In genomic region chr13:112894673-112895481, GRCh38 we compare ENCODE assay signal across 9 cellular contexts.
DNase-seq lines count a peak whose midpoint lies in the region; ATAC-seq and TF ChIP-seq lines count a peak whose summit lies in the region.
"Had no signal": no experiment of that assay in that cellular context is flagged by ENCODE, and none has a peak within 500 bp of the region (broad histone marks: within the 10 kb centered on the region; RNA-seq: fewer than 3 reads in every experiment).

No MANE protein-coding gene starts in this region.

- H3F3A ChIP-seq in GM23248 (ENCODE audit: insufficient read depth), result no peaks in the 10 kb centered on the region

- CTCF ChIA-PET in mammary epithelial cell (lab: Charles Lee; ENCODE audit: low non-redundant PET), result no interaction called here

- in situ Hi-C loops in mammary epithelial cell (cut with MboI; ENCODE audit: low sequenced_read_pairs in 2 of 2), result no loop called here
- in situ Hi-C loops in GM23248 (cut with MboI), result no loop called here

- H3K79me2 ChIP-seq in mammary epithelial cell (ENCODE audit: insufficient read depth, low read length) (no peaks in the 10 kb centered on the region), GM23248 (ENCODE audit: insufficient read depth) (no peaks in the 10 kb centered on the region)

- H3K4me3 Mint-ChIP-seq in activated naive CD8-positive, alpha-beta T cell, result peak overlapping the region; percentile 20
- no peak overlapping the region for H3K4me3 Mint-ChIP-seq in activated naive CD8-positive, alpha-beta T cell treated with anti-CD3 and anti-CD28 coated beads for 36 hours
- peak overlapping the region; percentile 66 for H3K4me3 Mint-ChIP-seq in memory B cell

- no peaks in the 10 kb centered on the region for H3K9me3 Mint-ChIP-seq in activated naive CD8-positive, alpha-beta T cell (ENCODE audit: low read depth)
- H3K9me3 Mint-ChIP-seq in activated naive CD8-positive, alpha-beta T cell treated with anti-CD3 and anti-CD28 coated beads for 36 hours, result no peaks in the 10 kb centered on the region
- H3K9me3 Mint-ChIP-seq in memory B cell, result no peaks in the 10 kb centered on the region

- H3K27ac Mint-ChIP-seq in activated naive CD8-positive, alpha-beta T cell, result no peak overlapping the region
- no peak overlapping the region for H3K27ac Mint-ChIP-seq in activated naive CD8-positive, alpha-beta T cell treated with anti-CD3 and anti-CD28 coated beads for 36 hours
- no peak overlapping the region for H3K27ac Mint-ChIP-seq in memory B cell

- TF ChIP-seq CTCF in mammary epithelial cell (conservative IDR thresholded peaks at IDR 0.05 in 1 of 2, IDR thresholded peaks at IDR 0.05 in 1 of 2; ENCODE audit: extremely low read depth in 1 of 2, insufficient read depth in 1 of 2, low read depth in 1 of 2, low read length in 2 of 2), result no peak
- TF ChIP-seq CTCF in upper lobe of right lung (IDR thresholded peaks at IDR 0.05), result no peak
- TF ChIP-seq CTCF in foreskin fibroblast (IDR thresholded peaks at IDR 0.05; ENCODE audit: low read depth, low read length), result no peak

- H3K27me3 ChIP-seq in mammary epithelial cell (ENCODE audit: insufficient read depth, low read length) (peaks cover 16% of the 10 kb centered on the region), upper lobe of right lung (peaks cover 15% of the 10 kb centered on the region), GM23248 (replicated peaks; ENCODE audit: insufficient read depth) (peaks cover 52% of the 10 kb centered on the region)

- peak; percentile 4 for ATAC-seq in memory B cell (ENCODE audit: low read depth)
- no peak for ATAC-seq in upper lobe of right lung

- H3K4me2 ChIP-seq in mammary epithelial cell (ENCODE audit: insufficient read depth, low read depth, low read length) (peak overlapping the region; percentile 57), GM23248 (ENCODE audit: unreplicated experiment) (no peak overlapping the region)

- intact Hi-C loops in mammary epithelial cell (cut with micrococcal nuclease), result no loop called here
- intact Hi-C loops in upper lobe of right lung (cut with DNase I), result no loop called here

- H3K27me3 Mint-ChIP-seq in activated naive CD8-positive, alpha-beta T cell, result peaks cover 1% of the 10 kb centered on the region
- H3K27me3 Mint-ChIP-seq in activated naive CD8-positive, alpha-beta T cell treated with anti-CD3 and anti-CD28 coated beads for 36 hours, result peaks cover 7% of the 10 kb centered on the region
- peaks cover 1% of the 10 kb centered on the region for H3K27me3 Mint-ChIP-seq in memory B cell

- H3K27ac ChIP-seq in mammary epithelial cell (ENCODE audit: insufficient read depth, low read depth, low read length) (no peak overlapping the region), upper lobe of right lung (no peak overlapping the region), GM23248 (no peak overlapping the region)
- H3K27ac ChIP-seq: epithelial cell of prostate had no signal

- H3K36me3 Mint-ChIP-seq in activated naive CD8-positive, alpha-beta T cell, result no peaks in the 10 kb centered on the region
- H3K36me3 Mint-ChIP-seq in activated naive CD8-positive, alpha-beta T cell treated with anti-CD3 and anti-CD28 coated beads for 36 hours, result no peaks in the 10 kb centered on the region
- no peaks in the 10 kb centered on the region for H3K36me3 Mint-ChIP-seq in memory B cell

- peaks cover 6% of the 10 kb centered on the region for H3K4me1 Mint-ChIP-seq in activated naive CD8-positive, alpha-beta T cell (ENCODE audit: low read depth)
- H3K4me1 Mint-ChIP-seq in activated naive CD8-positive, alpha-beta T cell treated with anti-CD3 and anti-CD28 coated beads for 36 hours, result peaks cover 4% of the 10 kb centered on the region
- H3K4me1 Mint-ChIP-seq in memory B cell, result peaks cover 11% of the 10 kb centered on the region

- dilution Hi-C loops in mammary epithelial cell (cut with HindIII; ENCODE audit: low sequenced_read_pairs), result no loop called here

- H2AFZ ChIP-seq in mammary epithelial cell (ENCODE audit: low read depth, low read length) (no peak overlapping the region), GM23248 (no peak overlapping the region)

- 10% methylated on average over 14 of the region's 36 CpGs for WGBS in mammary epithelial cell (ENCODE audit: low coverage, missing lambda C conversion rate)
- 17 to 18% methylated on average over 19 to 30 of the region's 36 CpGs for WGBS in GM23248 (ENCODE audit: low coverage in 1 of 2, low lambda C conversion rate in 2 of 2, missing lambda C conversion rate in 2 of 2), 2 experiments

- H3K9me2 ChIP-seq in GM23248 (ENCODE audit: insufficient read depth), result no peaks in the 10 kb centered on the region

- DNase-seq in activated naive CD8-positive, alpha-beta T cell treated with anti-CD3 and anti-CD28 coated beads for 36 hours, result no peak
- no peak for DNase-seq in mammary epithelial cell
- DNase-seq in memory B cell (ENCODE audit: low spot score in 2 of 2), result no peak
- no peak for DNase-seq in upper lobe of right lung
- DNase-seq in GM23248, result no peak
- no peak for DNase-seq in epidermal melanocyte (ENCODE audit: insufficient read length, low spot score)
- no peak for DNase-seq in foreskin fibroblast

- H3K4me1 ChIP-seq in mammary epithelial cell (ENCODE audit: insufficient read depth, low read length) (peaks cover 3% of the 10 kb centered on the region), upper lobe of right lung (peaks cover 24% of the 10 kb centered on the region), GM23248 (ENCODE audit: insufficient read depth) (no peaks in the 10 kb centered on the region)

- H3K36me3 ChIP-seq in mammary epithelial cell (ENCODE audit: insufficient read depth, low read length), result no peaks in the 10 kb centered on the region
- no peaks in the 10 kb centered on the region for H3K36me3 ChIP-seq in upper lobe of right lung
- no peaks in the 10 kb centered on the region for H3K36me3 ChIP-seq in GM23248 (ENCODE audit: low read depth)

- H3K9me3 ChIP-seq in mammary epithelial cell (replicated peaks; ENCODE audit: insufficient read depth, low read length), result no peaks in the 10 kb centered on the region
- no peaks in the 10 kb centered on the region for H3K9me3 ChIP-seq in upper lobe of right lung
- no peaks in the 10 kb centered on the region for H3K9me3 ChIP-seq in GM23248 (ENCODE audit: low read depth)

- H4K20me1 ChIP-seq in mammary epithelial cell (ENCODE audit: insufficient read depth, low read length), result no peaks in the 10 kb centered on the region
- no peaks in the 10 kb centered on the region for H4K20me1 ChIP-seq in GM23248 (ENCODE audit: insufficient read depth)

- BruUV-seq in mammary epithelial cell (replicated peaks; lab: Mats Ljungman, UMichigan), result no TSS peak

- H3K9ac ChIP-seq in mammary epithelial cell (ENCODE audit: insufficient read depth, low read length), result no peak overlapping the region
- H3K9ac ChIP-seq in GM23248, result no peak overlapping the region

- peak overlapping the region in 1 of 3 experiments; percentile 3 for H3K4me3 ChIP-seq in mammary epithelial cell (replicated peaks in 1 of 3; ENCODE audit: insufficient read depth in 1 of 3, low read depth in 2 of 3, low read length in 3 of 3)
- peak overlapping the region; percentile 40 for H3K4me3 ChIP-seq in upper lobe of right lung
- no peak overlapping the region for H3K4me3 ChIP-seq in GM23248
- no peak overlapping the region for H3K4me3 ChIP-seq in foreskin fibroblast (ENCODE audit: low read depth in 1 of 2, low read length in 2 of 2)
